Comparison of ENCODE assay signal across 8 cellular contexts in genomic region chr4:1351854-1352633, GRCh38. TPM values are rescaled to one million over a fixed set of nuclear protein-coding genes. Genes with fewer than 3 reads are reported as not detected.
DNase-seq lines count a peak whose midpoint lies in the region; ATAC-seq and TF ChIP-seq lines count a peak whose summit lies in the region.

No MANE protein-coding gene starts in this region.

- H3K27me3 ChIP-seq in breast epithelium (no peaks in the 10 kb centered on the region), kidney epithelial cell (ENCODE audit: control insufficient read depth, insufficient read depth, low read length) (no peaks in the 10 kb centered on the region)

- intact Hi-C loops in breast epithelium (cut with DNase I; ENCODE audit: low total_unique reads), result no loop called here

- peaks cover 3 to 11% of the 10 kb centered on the region in 2 donors for H3K4me1 ChIP-seq in breast epithelium

- DNase-seq in A172 (ENCODE audit: low spot score), result peak; percentile 52
- peak; percentile 44 for DNase-seq in NCI-H2029 treated with DMSO at 0.1 percent for 48 hours (lab: John Stamatoyannopoulos, UW)
- DNase-seq in activated CD4-positive, CD25-positive, alpha-beta regulatory T cell (lab: John Stamatoyannopoulos, UW), result peak; percentile 75 to 89 (median 85)
- peak; percentile 71 to 87 for DNase-seq in breast epithelium (ENCODE audit: low spot score in 2 of 2)
- no peak for DNase-seq in kidney epithelial cell (ENCODE audit: low read depth)
- peak; percentile 84 to 95 (median 90) for DNase-seq in stimulated activated CD4-positive, alpha-beta T cell treated with anti-CD3 and anti-CD28 coated beads, Interleukin-1b, Interleukin-23, amount 100 ng/mL, for 24 hours (ENCODE audit: low read depth in 4 of 4, low spot score in 1 of 4)

- H3K27ac ChIP-seq in breast epithelium, result no peak overlapping the region

- H3K4me3 ChIP-seq in breast epithelium, result no peak overlapping the region
- H3K4me3 ChIP-seq in kidney epithelial cell (ENCODE audit: low read depth, low read length), result no peak overlapping the region

- ATAC-seq in GM18867 (IDR thresholded peaks at IDR 0.05; ENCODE audit: unreplicated experiment), result peak; percentile 21
- no peak for ATAC-seq in GM19023 (IDR thresholded peaks at IDR 0.05; ENCODE audit: unreplicated experiment)

- no peaks in the 10 kb centered on the region for H3K9me3 ChIP-seq in breast epithelium

- TF ChIP-seq POLR2A in breast epithelium (IDR thresholded peaks at IDR 0.05), result no peak

- H3K36me3 ChIP-seq in breast epithelium, result no peaks in the 10 kb centered on the region
- no peaks in the 10 kb centered on the region for H3K36me3 ChIP-seq in kidney epithelial cell (ENCODE audit: control insufficient read depth, insufficient read depth, low read length)

- TF ChIP-seq CTCF in breast epithelium (IDR thresholded peaks at IDR 0.05), result peak; percentile 82 to 95 (median 89)
- TF ChIP-seq CTCF in kidney epithelial cell (IDR thresholded peaks at IDR 0.05; ENCODE audit: insufficient read depth, low read length, poor library complexity, severe bottlenecking), result peak; percentile 97

RNA-seq across cellular contexts. Expression of gene UVSSA, which starts 5.0 kb away (rescaled TPM):
- total RNA-seq in A172 (2014; rRNA removed; shearing (Covaris generic)), result 7.2 and 9.8 TPM in 2 replicates
- total RNA-seq in breast epithelium (10 to 100 TPM; 13.9 to 22.9 (median 14.3) TPM), kidney epithelial cell (13.0 and 13.5 TPM in 2 replicates)

RNA-seq across cellular contexts. Expression of gene NKX1-1, which starts 54.2 kb away (rescaled TPM):
- not detected in 2 replicates for total RNA-seq in A172 (2014; rRNA removed; shearing (Covaris generic))
- total RNA-seq in breast epithelium (not detected), kidney epithelial cell (not detected in 2 replicates)
